In the genomic region with DNA sequence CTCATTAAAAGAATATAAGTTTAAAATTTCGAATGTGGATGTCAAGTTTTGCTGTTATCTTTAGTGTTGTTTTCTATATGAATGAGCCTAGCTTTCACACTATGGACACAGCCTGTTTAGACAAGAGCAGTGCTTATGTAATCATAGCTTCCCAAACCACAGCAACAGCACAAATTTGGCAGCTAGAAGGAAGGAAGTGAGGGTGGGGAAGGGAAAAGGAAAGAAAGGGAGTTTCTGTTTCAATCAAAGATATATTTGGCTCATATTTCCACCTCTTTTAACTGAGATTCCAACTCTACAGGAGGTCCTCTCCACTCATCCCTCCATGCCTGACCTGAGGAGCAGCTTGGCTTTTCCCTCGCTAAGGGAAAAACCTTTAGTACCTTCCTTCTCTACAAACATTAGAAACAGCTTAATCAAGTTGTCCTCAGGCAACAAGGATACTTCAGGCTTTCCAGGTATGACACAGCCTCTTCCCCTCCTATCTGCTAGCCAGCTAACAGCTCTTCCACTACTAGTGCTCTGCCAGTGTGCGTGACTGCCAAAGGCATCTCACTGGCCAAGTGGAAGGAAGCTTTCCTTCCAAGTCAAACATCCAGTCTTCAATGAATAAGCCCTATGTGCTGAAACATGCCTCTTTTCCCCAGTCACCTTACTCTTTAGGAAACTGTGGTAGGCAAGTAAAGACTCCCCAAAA, we compare ENCODE assay signal across 7 cellular contexts.
DNase-seq lines count a peak whose midpoint lies in the region; ATAC-seq and TF ChIP-seq lines count a peak whose summit lies in the region.

No MANE protein-coding gene starts in this region.

- no peak for ATAC-seq in HG03432 (IDR thresholded peaks at IDR 0.05; ENCODE audit: unreplicated experiment)

- H3K4me1 ChIP-seq in smooth muscle cell (ENCODE audit: low read depth): no peaks in the 10 kb centered on the region

- peaks cover 45% of the 10 kb centered on the region for H3K4me1 Mint-ChIP-seq in T-helper 1 cell treated with Interleukin-12 subunit alpha and Interleukin-12 subunit beta and Interleukin-4 antibody, amounts not matched to agents 30 μg/mL and 1 μg/mL, for 36 hours (ENCODE audit: low read depth)

- H3K36me3 ChIP-seq in smooth muscle cell (ENCODE audit: low read depth): no peaks in the 10 kb centered on the region

- no peak overlapping the region for H3K4me3 ChIP-seq in smooth muscle cell

- H3K79me2 ChIP-seq in smooth muscle cell (ENCODE audit: low read depth): no peaks in the 10 kb centered on the region

- no peaks in the 10 kb centered on the region for H3K9me3 ChIP-seq in smooth muscle cell (replicated peaks; ENCODE audit: low read depth)

- H4K20me1 ChIP-seq in smooth muscle cell (ENCODE audit: low read depth): no peaks in the 10 kb centered on the region

- peak overlapping the region; percentile 95 for H3K27ac Mint-ChIP-seq in T-helper 1 cell treated with Interleukin-12 subunit alpha and Interleukin-12 subunit beta and Interleukin-4 antibody, amounts not matched to agents 30 μg/mL and 1 μg/mL, for 36 hours

- 74% methylated on average over 3 of the region's 3 CpGs for WGBS in smooth muscle cell (ENCODE audit: low lambda C conversion rate)

- DNase-seq in HT1080 (ENCODE audit: low read depth) (peak; percentile 62), glomerular endothelial cell (ENCODE audit: extremely low read depth, low read depth, low spot score) (peak; percentile 37), smooth muscle cell (lab: John Stamatoyannopoulos, UW; ENCODE audit: unreplicated experiment) (no peak), erythroblast (lab: John Stamatoyannopoulos, UW) (no peak), NCI-H526 (lab: John Stamatoyannopoulos, UW) (no peak)

- H3K4me3 Mint-ChIP-seq in T-helper 1 cell treated with Interleukin-12 subunit alpha and Interleukin-12 subunit beta and Interleukin-4 antibody, amounts not matched to agents 30 μg/mL and 1 μg/mL, for 36 hours: peak overlapping the region; percentile 82

- H3K9ac ChIP-seq in smooth muscle cell (ENCODE audit: low read depth): no peak overlapping the region

- H3K9me3 Mint-ChIP-seq in T-helper 1 cell treated with Interleukin-12 subunit alpha and Interleukin-12 subunit beta and Interleukin-4 antibody, amounts not matched to agents 30 μg/mL and 1 μg/mL, for 36 hours: peaks cover 7% of the 10 kb centered on the region

- peaks cover 7% of the 10 kb centered on the region for H3K36me3 Mint-ChIP-seq in T-helper 1 cell treated with Interleukin-12 subunit alpha and Interleukin-12 subunit beta and Interleukin-4 antibody, amounts not matched to agents 30 μg/mL and 1 μg/mL, for 36 hours (ENCODE audit: low read depth)

- no peaks in the 10 kb centered on the region for H3K27me3 ChIP-seq in smooth muscle cell (ENCODE audit: low read depth)

- no peaks in the 10 kb centered on the region for H3K27me3 Mint-ChIP-seq in T-helper 1 cell treated with Interleukin-12 subunit alpha and Interleukin-12 subunit beta and Interleukin-4 antibody, amounts not matched to agents 30 μg/mL and 1 μg/mL, for 36 hours (ENCODE audit: low read depth)

- TF ChIP-seq POLR2A in erythroblast (IDR thresholded peaks at IDR 0.05; ENCODE audit: low read length): no peak

- TF ChIP-seq CTCF in smooth muscle cell (IDR thresholded peaks at IDR 0.05; ENCODE audit: borderline replicate concordance, insufficient read depth, poor library complexity, severe bottlenecking): no peak

- peak overlapping the region; percentile 9 for H3K4me2 ChIP-seq in smooth muscle cell

- H2AFZ ChIP-seq in smooth muscle cell (ENCODE audit: low read depth): no peak overlapping the region

- H3F3A ChIP-seq in smooth muscle cell (ENCODE audit: low read depth): no peaks in the 10 kb centered on the region

- H3K27ac ChIP-seq in smooth muscle cell (ENCODE audit: low read depth): peak overlapping the region; percentile 64

Comparison
In these comparisons a context has a peak if more than half of its experiments do, and no peak if none do; other contexts are left out.
1. DNase-seq: peak in HT1080 (single experiment) and glomerular endothelial cell (single experiment); none in smooth muscle cell (single experiment), erythroblast (0 of 2) and NCI-H526 (0 of 2).